ENCODE assay signal across 9 cellular contexts in the genomic region with DNA sequence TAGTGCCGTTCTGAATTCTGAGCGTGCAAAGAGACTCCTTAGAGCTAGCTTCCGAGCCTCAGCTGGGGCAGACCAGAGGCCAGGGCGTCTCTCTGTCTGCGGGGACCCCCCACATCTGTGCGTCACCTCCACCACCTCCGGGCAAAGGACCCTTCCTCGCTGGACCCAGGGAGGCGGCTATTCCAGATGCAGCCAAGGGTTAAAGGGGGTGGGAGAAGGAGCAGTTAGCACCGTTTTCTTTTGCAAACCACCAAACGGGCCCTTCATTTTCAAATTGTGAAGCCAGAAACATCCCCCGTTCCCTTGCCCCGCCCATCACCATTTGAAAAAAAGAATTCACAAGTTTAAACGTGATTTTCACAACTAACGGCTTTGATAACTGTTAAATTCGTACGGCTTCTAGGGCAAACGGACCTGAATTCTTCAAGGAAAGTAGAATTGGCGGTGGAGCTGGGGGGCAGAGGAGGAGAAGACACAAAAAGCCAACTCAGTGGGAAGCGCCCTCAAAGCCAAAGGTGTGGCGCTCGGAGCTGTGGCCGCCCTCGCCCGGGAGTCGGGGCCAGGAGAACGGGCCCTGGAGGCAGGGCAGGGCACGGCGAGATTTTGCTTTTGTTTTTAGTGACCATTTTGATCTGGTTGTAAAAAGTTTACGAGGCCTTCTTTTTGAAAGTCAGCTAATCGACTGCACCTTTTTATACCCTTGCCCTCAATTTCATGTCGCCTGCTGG. TPM values are rescaled to one million over a fixed set of nuclear protein-coding genes. Genes with fewer than 3 reads are reported as not detected.
DNase-seq lines count a peak whose midpoint lies in the region; ATAC-seq and TF ChIP-seq lines count a peak whose summit lies in the region.
"Had no signal": no experiment of that assay in that cellular context is flagged by ENCODE, and none has a peak within 500 bp of the region (broad histone marks: within the 10 kb centered on the region; RNA-seq: fewer than 3 reads in every experiment).

No MANE protein-coding gene starts in this region.

- H3K9me2 ChIP-seq in GM23338 (ENCODE audit: insufficient read depth), result no peaks in the 10 kb centered on the region

- H4K20me1 ChIP-seq in GM23338 (replicated peaks; ENCODE audit: insufficient read depth), result peaks cover 7% of the 10 kb centered on the region

- H3K36me3 ChIP-seq in GM23338 (ENCODE audit: insufficient read depth), result no peaks in the 10 kb centered on the region

- peak overlapping the region; percentile 76 for H3K4me3 Mint-ChIP-seq in GM23338
- peak overlapping the region; percentile 70 for H3K4me3 Mint-ChIP-seq in activated naive CD8-positive, alpha-beta T cell treated with anti-CD3 and anti-CD28 coated beads, Interleukin-2, amount 10 ng/mL, durations not matched to agents 7 days and 5 days

- DNase-seq in GM23338 (ENCODE audit: low spot score), result peak; percentile 66
- DNase-seq in activated naive CD8-positive, alpha-beta T cell treated with anti-CD3 and anti-CD28 coated beads, Interleukin-2, amount 10 ng/mL, durations not matched to agents 7 days and 5 days, result no peak
- DNase-seq in DMS114 treated with DMSO at 0.1 percent for 48 hours (lab: John Stamatoyannopoulos, UW; ENCODE audit: unreplicated experiment), result no peak
- no peak for DNase-seq in SW480 (ENCODE audit: low spot score)
- DNase-seq: MV-4-11 had no signal

- H3K36me3 Mint-ChIP-seq in GM23338 (ENCODE audit: low read depth), result no peaks in the 10 kb centered on the region; the same call in 2 of the 3 replicates
- H3K36me3 Mint-ChIP-seq in activated naive CD8-positive, alpha-beta T cell treated with anti-CD3 and anti-CD28 coated beads, Interleukin-2, amount 10 ng/mL, durations not matched to agents 7 days and 5 days, result no peaks in the 10 kb centered on the region

- H3K79me2 ChIP-seq in GM23338 (replicated peaks; ENCODE audit: insufficient read depth), result no peaks in the 10 kb centered on the region

- POLR2A ChIA-PET in activated naive CD8-positive, alpha-beta T cell treated with anti-CD3 and anti-CD28 coated beads, Interleukin-2, amount 10 ng/mL, durations not matched to agents 7 days and 5 days (lab: Charles Lee), result no interaction called here

- peaks cover 14% of the 10 kb centered on the region; the same call in 1 of the 2 replicates for H3F3A ChIP-seq in GM23338 (replicated peaks; ENCODE audit: low read depth)

- peak overlapping the region; percentile 99 for H2AFZ ChIP-seq in GM23338

- no peak for TF ChIP-seq CTCF in GM23338 (conservative IDR thresholded peaks at IDR 0.05; ENCODE audit: low read depth in 2 of 2)

- peak overlapping the region; percentile 100 for H3K4me2 ChIP-seq in GM23338

- peaks cover 43% of the 10 kb centered on the region for H3K4me1 ChIP-seq in GM23338 (ENCODE audit: insufficient read depth)

- H3K4me3 ChIP-seq in GM23338 (peak overlapping the region; percentile 86), iPS-11a (ENCODE audit: low read depth, low read length) (peak overlapping the region; percentile 20), skin epidermis (peak overlapping the region; percentile 7 to 40 (median 20))

- peaks cover 36% of the 10 kb centered on the region for H3K4me1 Mint-ChIP-seq in GM23338
- peaks cover 15% of the 10 kb centered on the region for H3K4me1 Mint-ChIP-seq in activated naive CD8-positive, alpha-beta T cell treated with anti-CD3 and anti-CD28 coated beads, Interleukin-2, amount 10 ng/mL, durations not matched to agents 7 days and 5 days

- H3K27me3 ChIP-seq in GM23338 (ENCODE audit: insufficient read depth), result peaks cover 100% of the 10 kb centered on the region

- H3K27ac Mint-ChIP-seq in GM23338, result no peak overlapping the region
- no peak overlapping the region for H3K27ac Mint-ChIP-seq in activated naive CD8-positive, alpha-beta T cell treated with anti-CD3 and anti-CD28 coated beads, Interleukin-2, amount 10 ng/mL, durations not matched to agents 7 days and 5 days

- H3K27ac ChIP-seq in GM23338 (ENCODE audit: low read depth) (no peak overlapping the region), skin epidermis (peak overlapping the region in 18 of 21 experiments; percentile 1 to 77 (median 64))

- peaks cover 93% of the 10 kb centered on the region for H3K27me3 Mint-ChIP-seq in GM23338 (ENCODE audit: insufficient read depth, low read depth, poor library complexity)
- H3K27me3 Mint-ChIP-seq in activated naive CD8-positive, alpha-beta T cell treated with anti-CD3 and anti-CD28 coated beads, Interleukin-2, amount 10 ng/mL, durations not matched to agents 7 days and 5 days, result peaks cover 88% of the 10 kb centered on the region

- ATAC-seq in GM23338 (no peak), GM21723 (IDR thresholded peaks at IDR 0.05; ENCODE audit: unreplicated experiment) (no peak), GM19395 (IDR thresholded peaks at IDR 0.05; ENCODE audit: unreplicated experiment) (no peak)
- ATAC-seq in activated naive CD8-positive, alpha-beta T cell treated with anti-CD3 and anti-CD28 coated beads, Interleukin-2, amount 10 ng/mL, durations not matched to agents 7 days and 5 days (ENCODE audit: low read depth), result no peak

- peaks cover 4% of the 10 kb centered on the region for H3K9me3 Mint-ChIP-seq in GM23338
- H3K9me3 Mint-ChIP-seq in activated naive CD8-positive, alpha-beta T cell treated with anti-CD3 and anti-CD28 coated beads, Interleukin-2, amount 10 ng/mL, durations not matched to agents 7 days and 5 days, result no peaks in the 10 kb centered on the region

TF ChIP-seq in GM23338, 12 proteins besides CTCF, POLR2A, EP300 and RAD21:
- no peak for TF ChIP-seq ZNF114 (CRISPR knock-in tag; IDR thresholded peaks at IDR 0.05)
- TF ChIP-seq CREB1 (CRISPR knock-in tag; IDR thresholded peaks at IDR 0.05; ENCODE audit: low read depth), result no peak
- TF ChIP-seq JUNB (IDR thresholded peaks at IDR 0.05; ENCODE audit: unreplicated experiment), result no peak
- TF ChIP-seq POLR2AphosphoS5 (IDR thresholded peaks at IDR 0.05; ENCODE audit: low read depth), result no peak
- TF ChIP-seq ZNF331 (CRISPR knock-in tag; IDR thresholded peaks at IDR 0.05; ENCODE audit: low read depth), result no peak
- TF ChIP-seq EZH2phosphoT487 (IDR thresholded peaks at IDR 0.05; ENCODE audit: unreplicated experiment), result no peak
- TF ChIP-seq, protein P1, sequence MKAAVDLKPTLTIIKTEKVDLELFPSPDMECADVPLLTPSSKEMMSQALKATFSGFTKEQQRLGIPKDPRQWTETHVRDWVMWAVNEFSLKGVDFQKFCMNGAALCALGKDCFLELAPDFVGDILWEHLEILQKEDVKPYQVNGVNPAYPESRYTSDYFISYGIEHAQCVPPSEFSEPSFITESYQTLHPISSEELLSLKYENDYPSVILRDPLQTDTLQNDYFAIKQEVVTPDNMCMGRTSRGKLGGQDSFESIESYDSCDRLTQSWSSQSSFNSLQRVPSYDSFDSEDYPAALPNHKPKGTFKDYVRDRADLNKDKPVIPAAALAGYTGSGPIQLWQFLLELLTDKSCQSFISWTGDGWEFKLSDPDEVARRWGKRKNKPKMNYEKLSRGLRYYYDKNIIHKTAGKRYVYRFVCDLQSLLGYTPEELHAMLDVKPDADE (IDR thresholded peaks at IDR 0.05), result no peak
- no peak for TF ChIP-seq EZH2 (IDR thresholded peaks at IDR 0.05; ENCODE audit: low read depth, unreplicated experiment)
- TF ChIP-seq STAT1 (IDR thresholded peaks at IDR 0.05; ENCODE audit: unreplicated experiment), result no peak

RNA-seq across cellular contexts. Expression of a gene that starts 3.3 kb away (rescaled TPM):
- total RNA-seq in GM23338 (2014; rRNA removed; shearing (Covaris generic)), result 7.0 and 10.8 TPM in 2 replicates
- 7.4 and 8.0 TPM in 2 replicates for polyA plus RNA-seq in GM23338 (2016; fragmentation: Nextera tagmentation; extraction: Ambion mirVana)
- total RNA-seq in activated naive CD8-positive, alpha-beta T cell treated with anti-CD3 and anti-CD28 coated beads, Interleukin-2, amount 10 ng/mL, durations not matched to agents 7 days and 5 days, result not detected

Comparison
In these comparisons a context has a peak if more than half of its experiments do, and no peak if none do; other contexts are left out.
1. H3K4me3 ChIP-seq: peak in every context shown above with its lines; median percentile 86 in GM23338; 20 in iPS-11a; 20 in skin epidermis.